ENCODE assay signal across 7 cellular contexts in genomic region chr16:88094231-88094575, GRCh38.
DNase-seq lines count a peak whose midpoint lies in the region; FAIRE-seq and TF ChIP-seq lines count a peak whose summit lies in the region.
"Not testable (repeated sequence)": the region's sequence is repeated elsewhere in the genome, so short reads cannot be mapped to it uniquely, and the experiment has no call there.

No MANE protein-coding gene starts in this region.

- H4K91ac ChIP-seq in H9 (ENCODE audit: insufficient read length, low read depth, low read length): not testable (repeated sequence)

- not testable (repeated sequence) for H2BK12ac ChIP-seq in H9 (ENCODE audit: insufficient read length, low read depth, low read length)

- H3K18ac ChIP-seq in H9 (ENCODE audit: insufficient read length, low read depth, low read length): not testable (repeated sequence)

- not testable (repeated sequence) for H4K8ac ChIP-seq in H9 (replicated peaks; ENCODE audit: insufficient read length, low read depth, low read length)

- not testable (repeated sequence) for H2BK5ac ChIP-seq in H9 (ENCODE audit: insufficient read length, low read length)

- not testable (repeated sequence) for H3K23me2 ChIP-seq in H9 (ENCODE audit: insufficient read length, low read depth, low read length, poor library complexity, severe bottlenecking)

- H3K27ac Mint-ChIP-seq in H9 (peak overlapping the region in 2 of 3 experiments; percentile 39 to 55; a peak in 1 of 7 replicates), nephron (peak overlapping the region in 2 of 3 experiments; percentile 31 to 62)

- not testable (repeated sequence) for TF ChIP-seq EP300 in suprapubic skin (IDR thresholded peaks at IDR 0.05)

- TF ChIP-seq POLR2A in suprapubic skin (IDR thresholded peaks at IDR 0.05): not testable (repeated sequence)

- H2BK20ac ChIP-seq in H9 (ENCODE audit: low read depth, low read length, poor library complexity, severe bottlenecking): not testable (repeated sequence)

- not testable (repeated sequence) for H3K4me1 ChIP-seq in H9 (ENCODE audit: insufficient read depth, low read length); mammary epithelial cell (ENCODE audit: insufficient read depth, low read length); kidney (ENCODE audit: control insufficient read depth in 1 of 2, insufficient read depth in 1 of 2, low read depth in 1 of 2, low read length in 2 of 2); osteoblast (ENCODE audit: insufficient read depth, low read length)
- H3K4me1 ChIP-seq in adipocyte (ENCODE audit: control insufficient read depth, insufficient read depth, low read length) (peaks cover 12% of the 10 kb centered on the region), suprapubic skin (peaks cover 35% of the 10 kb centered on the region)

- H3K4me1 Mint-ChIP-seq in H9: not testable (repeated sequence)
- peaks cover 10% of the 10 kb centered on the region for H3K4me1 Mint-ChIP-seq in nephron

- H3K27me3 Mint-ChIP-seq in H9 (ENCODE audit: low read depth); nephron (ENCODE audit: low read depth): not testable (repeated sequence)

- not testable (repeated sequence) for BruUV-seq in mammary epithelial cell (replicated peaks; lab: Mats Ljungman, UMichigan)

- not testable (repeated sequence) for TF ChIP-seq CTCF in H9 (conservative IDR thresholded peaks at IDR 0.05); mammary epithelial cell (conservative IDR thresholded peaks at IDR 0.05 in 1 of 2, IDR thresholded peaks at IDR 0.05 in 1 of 2; ENCODE audit: extremely low read depth in 1 of 2, insufficient read depth in 1 of 2, low read depth in 1 of 2, low read length in 2 of 2); kidney (IDR thresholded peaks at IDR 0.05; ENCODE audit: borderline replicate concordance, extremely low read depth, insufficient read depth); nephron (IDR thresholded peaks at IDR 0.05; ENCODE audit: unreplicated experiment in 3 of 3); osteoblast (IDR thresholded peaks at IDR 0.05; ENCODE audit: extremely low read depth, low read depth, low read length); suprapubic skin (IDR thresholded peaks at IDR 0.05)

- not testable (repeated sequence) for H2BK120ac ChIP-seq in H9 (ENCODE audit: low read depth, low read length, poor library complexity, severe bottlenecking)

- H3K27me3 ChIP-seq in H9 (ENCODE audit: insufficient read depth, low read length); adipocyte (replicated peaks; ENCODE audit: control insufficient read depth, insufficient read depth, low read length); osteoblast (ENCODE audit: insufficient read depth, low read length): not testable (repeated sequence)
- H3K27me3 ChIP-seq in mammary epithelial cell (ENCODE audit: insufficient read depth, low read length) (peaks cover 10% of the 10 kb centered on the region), suprapubic skin (peaks cover 35% of the 10 kb centered on the region)

- not testable (repeated sequence) for H2AK5ac ChIP-seq in H9 (ENCODE audit: insufficient read length, low read length)

- FAIRE-seq in kidney (lab: Jason Lieb, UNC): not testable (repeated sequence)

- intact Hi-C loops in mammary epithelial cell (cut with micrococcal nuclease); kidney (cut with DNase I): not testable (repeated sequence)

- H4K5ac ChIP-seq in H9 (ENCODE audit: insufficient read length, low read depth, low read length): not testable (repeated sequence)

- in situ Hi-C loops in mammary epithelial cell (cut with MboI; ENCODE audit: low sequenced_read_pairs in 2 of 2): not testable (repeated sequence)

- dilution Hi-C loops in mammary epithelial cell (cut with HindIII; ENCODE audit: low sequenced_read_pairs): not testable (repeated sequence)

- not testable (repeated sequence) for H3K4ac ChIP-seq in H9 (ENCODE audit: low read depth, low read length)

- peaks cover 18 to 20% of the 10 kb centered on the region in 2 experiments for H3K9me3 Mint-ChIP-seq in H9
- H3K9me3 Mint-ChIP-seq in nephron: peaks cover 15% of the 10 kb centered on the region

- not testable (repeated sequence) for H3K9ac ChIP-seq in H9 (ENCODE audit: extremely low read depth, insufficient read length, low read length); adipocyte (ENCODE audit: low read length); mammary epithelial cell (ENCODE audit: insufficient read depth, low read length); kidney (ENCODE audit: low read length in 2 of 2)

- H3K27ac ChIP-seq in H9 (ENCODE audit: insufficient read length, low read depth, low read length); mammary epithelial cell (ENCODE audit: insufficient read depth, low read depth, low read length); kidney (ENCODE audit: low read depth in 2 of 2, low read length in 2 of 2); osteoblast (ENCODE audit: low read depth, low read length); suprapubic skin: not testable (repeated sequence)

- H3K4me3 ChIP-seq in adipocyte (ENCODE audit: low read length) (peak overlapping the region; percentile 27), suprapubic skin (peak overlapping the region; percentile 5)
- not testable (repeated sequence) for H3K4me3 ChIP-seq in mammary epithelial cell (replicated peaks in 1 of 3; ENCODE audit: insufficient read depth in 1 of 3, low read depth in 2 of 3, low read length in 3 of 3); kidney (ENCODE audit: low read length in 2 of 2); osteoblast (ENCODE audit: insufficient read depth, low read length)

- no CpG with 5 or more reads among the region's 18 CpGs for WGBS in H9 (ENCODE audit: extremely low coverage, insufficient read length, low lambda C conversion rate)
- 46% methylated on average over 9 of the region's 18 CpGs for WGBS in mammary epithelial cell (ENCODE audit: low coverage, missing lambda C conversion rate)
- 58% methylated on average over 16 of the region's 18 CpGs for WGBS in suprapubic skin

- not testable (repeated sequence) for H3K4me3 Mint-ChIP-seq in H9, nephron

- H3K56ac ChIP-seq in H9 (ENCODE audit: insufficient read length, low read depth, low read length): not testable (repeated sequence)

- not testable (repeated sequence) for H3K79me2 ChIP-seq in H9 (ENCODE audit: insufficient read depth, low read length); mammary epithelial cell (ENCODE audit: insufficient read depth, low read length); osteoblast (ENCODE audit: insufficient read depth, low read length)

- not testable (repeated sequence) for H3T11ph ChIP-seq in H9 (ENCODE audit: low read length)

- H3K4me2 ChIP-seq in H9 (ENCODE audit: insufficient read depth, insufficient read length, low read length); osteoblast (ENCODE audit: insufficient read depth, low read length): not testable (repeated sequence)
- peak overlapping the region; percentile 30 for H3K4me2 ChIP-seq in mammary epithelial cell (ENCODE audit: insufficient read depth, low read depth, low read length)

- not testable (repeated sequence) for H2AFZ ChIP-seq in H9 (ENCODE audit: low read length); mammary epithelial cell (ENCODE audit: low read depth, low read length); osteoblast (ENCODE audit: low read length)

- H3K36me3 Mint-ChIP-seq in H9 (ENCODE audit: insufficient read depth in 1 of 3, low read depth in 3 of 3); nephron (ENCODE audit: low read depth): not testable (repeated sequence)

- DNase-seq in H9; adipocyte (ENCODE audit: low read depth); mammary epithelial cell; suprapubic skin (ENCODE audit: low spot score in 2 of 2): not testable (repeated sequence)
- DNase-seq in kidney (peak; percentile 44), osteoblast (ENCODE audit: insufficient read length, low spot score, missing footprints) (peak; percentile 36)

- H3K9me3 ChIP-seq in H9 (ENCODE audit: control insufficient read depth, low read depth, low read length); mammary epithelial cell (replicated peaks; ENCODE audit: insufficient read depth, low read length); kidney (ENCODE audit: control insufficient read depth in 1 of 2, low read length in 2 of 2); osteoblast (ENCODE audit: low read depth, low read length); suprapubic skin: not testable (repeated sequence)
- H3K9me3 ChIP-seq in adipocyte (ENCODE audit: control insufficient read depth, low read length): peaks cover 12% of the 10 kb centered on the region

- not testable (repeated sequence) for H2BK15ac ChIP-seq in H9 (ENCODE audit: low read depth, low read length)

- H3K79me1 ChIP-seq in H9 (ENCODE audit: insufficient read depth, low read depth, low read length, poor library complexity, severe bottlenecking): not testable (repeated sequence)

- CTCF ChIA-PET in mammary epithelial cell (lab: Charles Lee; ENCODE audit: low non-redundant PET): not testable (repeated sequence)

- not testable (repeated sequence) for H3K36me3 ChIP-seq in adipocyte (ENCODE audit: control insufficient read depth, insufficient read depth, low read length, severe bottlenecking); mammary epithelial cell (ENCODE audit: insufficient read depth, low read length); kidney (ENCODE audit: control insufficient read depth in 1 of 2, insufficient read depth in 2 of 2, low read length in 2 of 2); osteoblast (ENCODE audit: insufficient read depth, low read length); suprapubic skin

- H3K23ac ChIP-seq in H9 (ENCODE audit: insufficient read length, low read depth, low read length): not testable (repeated sequence)

- not testable (repeated sequence) for H3K14ac ChIP-seq in H9 (ENCODE audit: insufficient read depth, low read length)

- not testable (repeated sequence) for H4K20me1 ChIP-seq in H9 (ENCODE audit: control insufficient read depth, insufficient read depth, insufficient read length); mammary epithelial cell (ENCODE audit: insufficient read depth, low read length); osteoblast (ENCODE audit: insufficient read depth, low read length)
